15 cellular contexts compared by ENCODE assay signal in genomic region chr10:99533496-99534455, GRCh38. TPM values are rescaled to one million over a fixed set of nuclear protein-coding genes. Genes with fewer than 3 reads are reported as not detected.
A peak's percentile ranks its signal among the peaks of the same experiment; 100 is the strongest.
DNase-seq lines count a peak whose midpoint lies in the region; ATAC-seq and TF ChIP-seq lines count a peak whose summit lies in the region.
"Had no signal": no experiment of that assay in that cellular context is flagged by ENCODE, and none has a peak within 500 bp of the region (broad histone marks: within the 10 kb centered on the region; RNA-seq: fewer than 3 reads in every experiment).

No MANE protein-coding gene starts in this region.

- H3K36me3 Mint-ChIP-seq in activated CD4-positive, alpha-beta T cell treated with anti-CD3 and anti-CD28 coated beads for 36 hours (ENCODE audit: low read depth): no peaks in the 10 kb centered on the region
- H3K36me3 Mint-ChIP-seq in progenitor cell of endocrine pancreas (ENCODE audit: insufficient read depth): no peaks in the 10 kb centered on the region

- no peaks in the 10 kb centered on the region for H3K9me3 Mint-ChIP-seq in activated CD4-positive, alpha-beta T cell treated with anti-CD3 and anti-CD28 coated beads for 36 hours (ENCODE audit: low read depth)
- H3K9me3 Mint-ChIP-seq in progenitor cell of endocrine pancreas (ENCODE audit: low read depth): no peaks in the 10 kb centered on the region

- CTCF ChIA-PET in activated CD4-positive, alpha-beta T cell treated with anti-CD3 and anti-CD28 coated beads for 36 hours (lab: Charles Lee): no interaction called here

- POLR2A ChIA-PET in activated CD4-positive, alpha-beta T cell treated with anti-CD3 and anti-CD28 coated beads for 36 hours (lab: Charles Lee): interaction anchor here (0.6 kb wide), 1 partner anchor 43 kb away, joined by 3 read pairs; no protein-coding TSS in a partner anchor

- H3K27ac ChIP-seq in MM.1S (ENCODE audit: low read length) (no peak overlapping the region), esophagus (ENCODE audit: low read depth in 2 of 2, low read length in 1 of 2) (no peak overlapping the region)
- H3K27ac ChIP-seq: neutrophil, upper lobe of right lung had no signal

- no peaks in the 10 kb centered on the region for H3F3A ChIP-seq in MM.1S (ENCODE audit: insufficient read depth, low read length)

- H3K27me3 ChIP-seq in MM.1S (replicated peaks; ENCODE audit: insufficient read depth, low read length) (peaks cover 72% of the 10 kb centered on the region), esophagus (ENCODE audit: control insufficient read depth in 1 of 2, insufficient read depth in 2 of 2, low read length in 2 of 2) (peaks cover 30 to 55% of the 10 kb centered on the region in 2 donors)

- peak overlapping the region; percentile 80; the same call in 1 of the 2 replicates for H3K4me2 ChIP-seq in MM.1S (ENCODE audit: low read depth, low read length)

- no peaks in the 10 kb centered on the region for H3K79me2 ChIP-seq in MM.1S (ENCODE audit: low read length)

- H3K4me1 ChIP-seq in MM.1S (ENCODE audit: low read length) (no peaks in the 10 kb centered on the region), esophagus (ENCODE audit: control insufficient read depth in 2 of 2, insufficient read depth in 2 of 2, low read length in 1 of 2) (peaks cover 10 to 20% of the 10 kb centered on the region in 2 donors)

- no peaks in the 10 kb centered on the region for H4K20me1 ChIP-seq in MM.1S (ENCODE audit: insufficient read depth, low read length)

- no peak overlapping the region for H3K9ac ChIP-seq in MM.1S (ENCODE audit: low read length)

- H3K4me3 Mint-ChIP-seq in activated CD4-positive, alpha-beta T cell treated with anti-CD3 and anti-CD28 coated beads for 36 hours: peak overlapping the region; percentile 33
- H3K4me3 Mint-ChIP-seq in progenitor cell of endocrine pancreas (ENCODE audit: low read depth): peak overlapping the region; percentile 19

- H3K4me3 ChIP-seq in MM.1S (ENCODE audit: low read length) (no peak overlapping the region), esophagus (ENCODE audit: low read depth in 1 of 2, low read length in 2 of 2) (peak overlapping the region; percentile 8 to 14)

- H3K27me3 Mint-ChIP-seq in activated CD4-positive, alpha-beta T cell treated with anti-CD3 and anti-CD28 coated beads for 36 hours: peaks cover 85% of the 10 kb centered on the region
- H3K27me3 Mint-ChIP-seq in progenitor cell of endocrine pancreas: peaks cover 96% of the 10 kb centered on the region

- ATAC-seq in activated CD4-positive, alpha-beta T cell treated with anti-CD3 and anti-CD28 coated beads for 36 hours: no peak
- ATAC-seq in HG02798 (IDR thresholded peaks at IDR 0.05; ENCODE audit: poor library complexity, unreplicated experiment) (no peak), HG03139 (IDR thresholded peaks at IDR 0.05; ENCODE audit: unreplicated experiment) (no peak)
- ATAC-seq: upper lobe of right lung had no signal

- H3K9me2 ChIP-seq in MM.1S (replicated peaks; ENCODE audit: insufficient read depth, low read length): no peaks in the 10 kb centered on the region

- H2AFZ ChIP-seq in MM.1S (ENCODE audit: low read length): no peak overlapping the region

- intact Hi-C loops in activated CD4-positive, alpha-beta T cell treated with anti-CD3 and anti-CD28 coated beads for 36 hours (cut with DNase I, micrococcal nuclease): loop anchor here (5.0 to 10.0 kb wide), 3 partner anchors 101 to 1701 kb away; partner anchors contain the start of genes TLX1 (in 2 of the 2) and GOT1 (in 1 of the 2)

- H3K36me3 ChIP-seq in MM.1S (replicated peaks; ENCODE audit: insufficient read depth, low read length) (no peaks in the 10 kb centered on the region), esophagus (ENCODE audit: control insufficient read depth in 2 of 2, insufficient read depth in 2 of 2, low read length in 1 of 2) (no peaks in the 10 kb centered on the region)
- H3K36me3 ChIP-seq: neutrophil, upper lobe of right lung had no signal

- H3K4me1 Mint-ChIP-seq in activated CD4-positive, alpha-beta T cell treated with anti-CD3 and anti-CD28 coated beads for 36 hours: peaks cover 39% of the 10 kb centered on the region
- H3K4me1 Mint-ChIP-seq in progenitor cell of endocrine pancreas (ENCODE audit: low read depth): peaks cover 14% of the 10 kb centered on the region

- H3K27ac Mint-ChIP-seq in activated CD4-positive, alpha-beta T cell treated with anti-CD3 and anti-CD28 coated beads for 36 hours: no peak overlapping the region
- H3K27ac Mint-ChIP-seq in progenitor cell of endocrine pancreas: no peak overlapping the region

- WGBS in esophagus, 2 donors: 14 to 29% methylated on average over 39 of the region's 39 CpGs

- H3K9me3 ChIP-seq in MM.1S (replicated peaks; ENCODE audit: insufficient read depth, low read length) (no peaks in the 10 kb centered on the region), esophagus (ENCODE audit: control insufficient read depth in 2 of 2, insufficient read depth in 1 of 2, low read depth in 1 of 2, low read length in 1 of 2) (peaks cover 0 to 13% of the 10 kb centered on the region in 2 donors)
- H3K9me3 ChIP-seq: neutrophil, upper lobe of right lung had no signal

- DNase-seq in activated CD4-positive, alpha-beta T cell treated with anti-CD3 and anti-CD28 coated beads for 36 hours: no peak
- DNase-seq in activated CD4-positive, alpha-beta T cell treated with anti-CD3 and anti-CD28 coated beads, Interleukin-2, amount 50 U/mL, for 1 hour: no peak
- DNase-seq in MM.1S (no peak), progenitor cell of endocrine pancreas (ENCODE audit: low spot score, unreplicated experiment) (no peak)
- no peak for DNase-seq in stimulated activated naive CD4-positive, alpha-beta T cell (lab: John Stamatoyannopoulos, UW)
- DNase-seq: ACHN; effector CD8-positive, alpha-beta T cell; NCI-H1417 treated with DMSO at 0.1 percent for 48 hours; NCI-H524; upper lobe of right lung had no signal

- TF ChIP-seq CTCF in MM.1S (IDR thresholded peaks at IDR 0.05; ENCODE audit: low read length): no peak
- TF ChIP-seq CTCF in progenitor cell of endocrine pancreas (IDR thresholded peaks at IDR 0.05; ENCODE audit: unreplicated experiment): no peak

RNA-seq across cellular contexts. Expression of gene NKX2-3, which starts 1.0 kb away (rescaled TPM):
- total RNA-seq in activated CD4-positive, alpha-beta T cell treated with anti-CD3 and anti-CD28 coated beads for 36 hours: not detected
- 1 to 10 TPM in 1 of 2 donors, under 1 TPM in 1; 0.14 to 1.1 TPM for polyA plus RNA-seq in esophagus
- total RNA-seq in progenitor cell of endocrine pancreas: not detected in 2 replicates
- total RNA-seq: kidney epithelial cell had no signal
